Comparison of ENCODE assay signal across 1 cellular context in the genomic region with DNA sequence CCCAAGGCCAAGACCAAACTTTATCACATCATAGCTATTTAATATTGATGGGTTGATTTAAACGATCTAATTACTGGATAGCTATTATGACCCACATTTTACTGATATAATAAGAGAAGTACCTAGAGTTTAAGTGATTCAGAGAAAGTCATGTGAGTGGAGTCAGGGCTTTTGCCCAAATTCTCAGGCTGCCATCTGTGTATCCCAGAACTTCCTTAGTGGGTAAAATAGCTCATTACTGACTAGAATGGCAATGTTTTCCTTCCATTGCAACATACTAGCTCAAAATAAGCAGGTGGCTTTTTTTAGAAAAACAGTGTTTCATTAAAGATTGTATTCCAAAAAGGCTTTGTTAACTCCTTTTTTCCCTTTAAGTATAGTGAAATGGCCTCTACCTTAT.
TF ChIP-seq lines count a peak whose summit lies in the region.

No MANE protein-coding gene starts in this region.

TF ChIP-seq in HepG2, 621 proteins besides CTCF, POLR2A, EP300 and RAD21 (continued from another document):
- TF ChIP-seq ZHX2 (IDR thresholded peaks at IDR 0.05; ENCODE audit: low read depth) (no peak), ZHX2 (CRISPR knock-in tag; IDR thresholded peaks at IDR 0.05; ENCODE audit: borderline replicate concordance) (no peak), XBP1 (CRISPR knock-in tag; IDR thresholded peaks at IDR 0.05) (no peak), ZNF207 (IDR thresholded peaks at IDR 0.05; ENCODE audit: borderline replicate concordance) (no peak), HOXA7 (CRISPR knock-in tag; IDR thresholded peaks at IDR 0.05) (no peak), NR2F2 (IDR thresholded peaks at IDR 0.05; ENCODE audit: borderline replicate concordance, low read depth) (no peak), ZBTB21 (CRISPR knock-in tag; IDR thresholded peaks at IDR 0.05) (no peak), ZNF83 (CRISPR knock-in tag; IDR thresholded peaks at IDR 0.05; ENCODE audit: borderline replicate concordance) (no peak), POLR2AphosphoS2 (IDR thresholded peaks at IDR 0.05; ENCODE audit: low read depth, low read length) (no peak), EHMT2 (IDR thresholded peaks at IDR 0.05; ENCODE audit: borderline replicate concordance, low read depth, low read length) (no peak), FOXK2 (IDR thresholded peaks at IDR 0.05) (no peak), CENPT (CRISPR knock-in tag; IDR thresholded peaks at IDR 0.05; ENCODE audit: low read depth) (no peak)
